In the genomic region with DNA sequence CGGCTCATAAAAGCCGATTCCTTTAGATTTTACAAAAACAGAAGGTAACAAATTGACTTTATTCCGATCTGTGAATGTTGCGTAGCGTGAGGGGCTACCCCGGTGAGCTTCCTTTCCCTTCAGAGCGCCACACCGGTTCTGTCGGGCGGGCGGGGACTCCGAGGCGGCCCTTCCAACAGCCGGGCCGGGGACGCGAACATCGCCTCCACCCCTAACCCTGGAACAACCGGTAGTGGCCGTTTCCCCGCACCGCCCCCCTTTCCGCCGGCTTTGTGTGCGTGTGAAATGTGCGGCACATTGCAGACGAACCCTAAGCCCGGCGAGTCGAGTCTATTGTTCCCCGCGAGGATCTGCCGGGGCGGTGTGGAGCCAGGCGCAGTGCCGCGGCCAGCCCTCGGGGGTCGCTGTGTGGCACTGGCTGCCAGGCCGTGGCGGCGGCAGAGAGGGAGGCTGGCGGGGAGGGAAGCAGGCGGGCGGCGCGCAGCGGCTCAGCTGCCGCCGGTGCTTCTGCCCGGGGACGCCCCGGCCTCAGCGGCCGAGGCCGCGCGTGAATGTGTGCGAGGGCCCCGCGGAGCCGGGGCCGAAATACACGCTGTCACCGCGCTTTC, we compare ENCODE assay signal across 8 cellular contexts. TPM values are rescaled to one million over a fixed set of nuclear protein-coding genes. Genes with fewer than 3 reads are reported as not detected.
DNase-seq lines count a peak whose midpoint lies in the region; ATAC-seq and TF ChIP-seq lines count a peak whose summit lies in the region.

No MANE protein-coding gene starts in this region.

- peak overlapping the region; percentile 90 for H3K4me2 ChIP-seq in OCI-LY1 (ENCODE audit: low read length)

- peak overlapping the region; percentile 97 for H3K27ac ChIP-seq in OCI-LY1 (ENCODE audit: low read depth, low read length, poor library complexity, severe bottlenecking)

- peak overlapping the region; percentile 97 for H3K9ac ChIP-seq in OCI-LY1 (ENCODE audit: low read length)

- H3K4me1 ChIP-seq in OCI-LY1 (ENCODE audit: insufficient read depth, low read length, severe bottlenecking): peaks cover 38% of the 10 kb centered on the region
- H3K4me1 ChIP-seq in mucosa of descending colon (ENCODE audit: low read depth): peaks cover 9% of the 10 kb centered on the region

- H3F3A ChIP-seq in OCI-LY1 (ENCODE audit: insufficient read depth, low read length): no peaks in the 10 kb centered on the region; the same call in 1 of the 2 replicates

- H3K79me2 ChIP-seq in OCI-LY1 (ENCODE audit: insufficient read depth, low read length): peaks cover 62% of the 10 kb centered on the region

- no peaks in the 10 kb centered on the region for H3K27me3 ChIP-seq in OCI-LY1 (ENCODE audit: insufficient read depth, low read length)

- no peak overlapping the region for H2AFZ ChIP-seq in OCI-LY1 (ENCODE audit: low read length)

- DNase-seq in DMS153 treated with DMSO at 0.1 percent for 48 hours (lab: John Stamatoyannopoulos, UW; ENCODE audit: unreplicated experiment) (peak; percentile 91), HuH-7.5 (ENCODE audit: low spot score) (peak; percentile 76), activated T-cell treated with anti-CD3 and anti-CD28 coated beads for 24 hours (ENCODE audit: low read depth) (peak; percentile 96), epithelial cell of esophagus (ENCODE audit: low read depth) (peak; percentile 98), mucosa of descending colon (peak; percentile 98 to 99 (median 98))
- peak; percentile 84 to 94 for DNase-seq in stimulated activated CD8-positive, alpha-beta memory T cell treated with anti-CD3 and anti-CD28 coated beads, Interleukin-4, amount 100 ng/mL, for 1 hour (ENCODE audit: low read depth in 2 of 2, low spot score in 1 of 2)

- no peaks in the 10 kb centered on the region for H3K9me2 ChIP-seq in OCI-LY1 (ENCODE audit: low read depth, low read length)

- intact Hi-C loops in mucosa of descending colon (cut with DNase I, micrococcal nuclease): loop anchor here in 1 of 2 donors (10.0 kb wide), 1 partner anchor 184 kb away; no protein-coding TSS in a partner anchor

- H3K4me3 ChIP-seq in OCI-LY1 (ENCODE audit: low read depth, low read length, poor library complexity, severe bottlenecking): peak overlapping the region; percentile 99
- peak overlapping the region; percentile 81 for H3K4me3 ChIP-seq in epithelial cell of esophagus (ENCODE audit: low read length)
- H3K4me3 ChIP-seq in mucosa of descending colon: peak overlapping the region; percentile 78

- H3K36me3 ChIP-seq in OCI-LY1 (ENCODE audit: insufficient read depth, low read length) (peaks cover 9% of the 10 kb centered on the region), mucosa of descending colon (ENCODE audit: low read depth) (peaks cover 4% of the 10 kb centered on the region)

- ATAC-seq in GM21528 (IDR thresholded peaks at IDR 0.05; ENCODE audit: low FRiP score, unreplicated experiment) (peak; percentile 57), mucosa of descending colon (peak; percentile 82)

- TF ChIP-seq CTCF in OCI-LY1 (IDR thresholded peaks at IDR 0.05; ENCODE audit: low read length): peak; percentile 88
- peak; percentile 60 for TF ChIP-seq CTCF in epithelial cell of esophagus (IDR thresholded peaks at IDR 0.05; ENCODE audit: insufficient read depth, low read depth, low read length, missing control alignments)
- TF ChIP-seq CTCF in mucosa of descending colon (IDR thresholded peaks at IDR 0.05): peak; percentile 99

- H4K20me1 ChIP-seq in OCI-LY1 (ENCODE audit: insufficient read depth, low read length): no peaks in the 10 kb centered on the region

- H3K9me3 ChIP-seq in OCI-LY1 (ENCODE audit: low read length) (no peaks in the 10 kb centered on the region), mucosa of descending colon (no peaks in the 10 kb centered on the region)

RNA-seq across cellular contexts. Expression of a gene that starts 0.8 kb away (rescaled TPM):
- total RNA-seq in mucosa of descending colon: 10 to 100 TPM; 28.9 to 46.4 (median 43.3) TPM

Comparison
In these comparisons a context has a peak if more than half of its experiments do, and no peak if none do; other contexts are left out.
1. Peak in every context shown above with its lines: DNase-seq, ATAC-seq, H3K4me3 ChIP-seq and H3K27ac ChIP-seq.